16 cellular contexts compared by ENCODE assay signal in the genomic region with DNA sequence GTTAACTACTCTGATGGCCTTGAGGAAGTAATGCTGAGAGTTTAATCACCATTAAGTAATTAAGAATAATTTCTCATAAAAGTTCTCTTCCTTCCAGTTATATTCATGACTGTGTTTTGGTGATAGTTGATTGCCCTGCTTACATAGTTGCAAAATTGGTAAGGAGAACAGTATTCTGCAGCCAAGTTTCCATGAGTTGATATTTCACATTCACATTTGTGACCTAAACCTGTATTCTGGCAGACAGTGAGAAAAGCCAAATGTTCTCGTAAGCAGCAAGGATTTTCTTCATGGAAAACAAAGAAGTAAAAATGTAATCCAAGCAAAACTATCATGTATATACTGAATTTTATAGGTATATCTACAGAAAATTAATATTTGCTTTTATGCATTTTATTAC.
"Had no signal": no experiment of that assay in that cellular context is flagged by ENCODE, and none has a peak within 500 bp of the region (broad histone marks: within the 10 kb centered on the region; RNA-seq: fewer than 3 reads in every experiment).

No MANE protein-coding gene starts in this region.

- H3K27ac ChIP-seq: body of pancreas had no signal

- DNase-seq: activated CD4-positive, alpha-beta T cell treated with anti-CD3 and anti-CD28 coated beads, Interleukin-2, amount 10 ng/mL, durations not matched to agents 24 days and 14 days; activated CD4-positive, CD25-positive, alpha-beta regulatory T cell; activated CD8-positive, alpha-beta memory T cell treated with anti-CD3 and anti-CD28 coated beads, Interleukin-2, amount 50 U/mL, for 48 hours; activated gamma-delta T cell; activated T-cell treated with anti-CD3 and anti-CD28 coated beads, Interleukin-2, amount 50 U/mL, for 72 hours; amygdala; body of pancreas; cortex of kidney; effector CD4-positive, alpha-beta T cell; midbrain; naive B cell; retina; stimulated activated naive CD8-positive, alpha-beta T cell treated with anti-CD3 and anti-CD28 coated beads, Interleukin-15, amount 100 ng/mL, for 72 hours had no signal

- H3K9me3 ChIP-seq: body of pancreas had no signal

- H3K4me3 ChIP-seq: body of pancreas, lung, smooth muscle cell had no signal

- ATAC-seq: activated naive CD4-positive, alpha-beta T cell treated with anti-CD3 and anti-CD28 coated beads, Interleukin-2, amount 50 U/mL, for 72 hours; activated T-cell treated with anti-CD3 and anti-CD28 coated beads, Interleukin-2, amount 50 U/mL, for 72 hours; body of pancreas; stimulated activated naive CD8-positive, alpha-beta T cell treated with anti-CD3 and anti-CD28 coated beads, Interleukin-15, amount 100 ng/mL, for 72 hours had no signal

- H3K27me3 ChIP-seq: body of pancreas had no signal
